ENCODE assay signal across 12 cellular contexts in genomic region chr2:215003001-215003400, GRCh38.
DNase-seq lines count a peak whose midpoint lies in the region; ATAC-seq and TF ChIP-seq lines count a peak whose summit lies in the region.
"Had no signal": no experiment of that assay in that cellular context is flagged by ENCODE, and none has a peak within 500 bp of the region (broad histone marks: within the 10 kb centered on the region; RNA-seq: fewer than 3 reads in every experiment).

No MANE protein-coding gene starts in this region.

- H3K27me3 ChIP-seq in MG63 (no peaks in the 10 kb centered on the region), dorsolateral prefrontal cortex (no peaks in the 10 kb centered on the region)

- TF ChIP-seq CTCF in dorsolateral prefrontal cortex (IDR thresholded peaks at IDR 0.05 in 54 of 56, conservative IDR thresholded peaks at IDR 0.05 in 2 of 56; ENCODE audit: low read depth in 1 of 56, partially characterized antibody in 56 of 56) = no peak

- peak; percentile 9 for DNase-seq in EL
- DNase-seq in MG63 = peak; percentile 7
- peak in 7 of 10 donors; percentile 34 to 62 (median 43) for DNase-seq in dorsolateral prefrontal cortex
- peak in 32 of 56 donors; percentile 1 to 64 (median 14) for DNase-seq in nucleus accumbens (lab: John Stamatoyannopoulos, UW)
- no peak for DNase-seq in activated effector memory CD4-positive, alpha-beta T cell treated with anti-CD3 and anti-CD28 coated beads, Interleukin-2, amount 50 U/mL, for 16 hours
- DNase-seq in effector CD8-positive, alpha-beta T cell (lab: John Stamatoyannopoulos, UW) = no peak
- DNase-seq: effector memory CD8-positive, alpha-beta T cell; NCI-H2107; stimulated activated CD4-positive, alpha-beta T cell treated with anti-CD3 and anti-CD28 coated beads, Interleukin-4, amount 100 ng/mL, for 1 hour had no signal

- peak overlapping the region in 4 of 59 donors; percentile 22 to 37 (median 26) for H3K27ac ChIP-seq in dorsolateral prefrontal cortex

- no peak for ATAC-seq in HG02759 (IDR thresholded peaks at IDR 0.05; ENCODE audit: unreplicated experiment)
- ATAC-seq in HG02885 (IDR thresholded peaks at IDR 0.05; ENCODE audit: poor library complexity, unreplicated experiment) = no peak
- ATAC-seq: effector memory CD8-positive, alpha-beta T cell had no signal

- H3K36me3 ChIP-seq in MG63 = no peaks in the 10 kb centered on the region

- intact Hi-C loops in dorsolateral prefrontal cortex (cut with DNase I) = loop anchor here in 1 of 2 donors (10.0 kb wide), 1 partner anchor 1748 kb away; no protein-coding TSS in a partner anchor

- H3K9me3 ChIP-seq in MG63 = no peaks in the 10 kb centered on the region

- H3K4me3 ChIP-seq in MG63 (no peak overlapping the region), dorsolateral prefrontal cortex (peak overlapping the region in 2 of 59 donors; percentile 0 to 30)
- H3K4me3 ChIP-seq: lung had no signal

Comparison
In these comparisons a context has a peak if more than half of its experiments do, and no peak if none do; other contexts are left out.
1. DNase-seq: peak in EL (single experiment), MG63 (single experiment), dorsolateral prefrontal cortex (7 of 10) and nucleus accumbens (32 of 56); none in activated effector memory CD4-positive, alpha-beta T cell treated with anti-CD3 and anti-CD28 coated beads, Interleukin-2, amount 50 U/mL, for 16 hours (single experiment) and effector CD8-positive, alpha-beta T cell (single experiment).